25 cellular contexts compared by ENCODE assay signal in genomic region chr3:15045667-15046066, GRCh38. TPM values are rescaled to one million over a fixed set of nuclear protein-coding genes. Genes with fewer than 3 reads are reported as not detected.
DNase-seq lines count a peak whose midpoint lies in the region; ATAC-seq lines count a peak whose summit lies in the region.
"Had no signal": no experiment of that assay in that cellular context is flagged by ENCODE, and none has a peak within 500 bp of the region (broad histone marks: within the 10 kb centered on the region; RNA-seq: fewer than 3 reads in every experiment).

No MANE protein-coding gene starts in this region.

- no peak for DNase-seq in T-helper 1 cell
- no peak for DNase-seq in stimulated activated naive CD8-positive, alpha-beta T cell treated with anti-CD3 and anti-CD28 coated beads, Interleukin-15, amount 100 ng/mL, for 72 hours
- peak; percentile 16 for DNase-seq in mesenteric fat pad (ENCODE audit: low spot score)
- no peak for DNase-seq in SHP77 treated with DMSO at 0.1 percent for 48 hours (lab: John Stamatoyannopoulos, UW)
- no peak for DNase-seq in cerebellum (ENCODE audit: low spot score)
- DNase-seq: 8988T; activated gamma-delta T cell treated with Interleukin-2 at 50 U/mL for 16 hours; amygdala; DMS 273 treated with DMSO at 0.1 percent for 48 hours; effector CD4-positive, alpha-beta T cell; GOT3; left lung; naive thymus-derived CD8-positive, alpha-beta T cell; NCI-H1048; NCI-H1694; ovary; stimulated activated CD4-positive, alpha-beta T cell treated with anti-CD3 and anti-CD28 coated beads, Interleukin-2, amount 100 ng/mL, for 24 hours; substantia nigra; T-helper 9 cell; WERI-Rb-1 had no signal

- peak overlapping the region; percentile 10 for H3K27ac Mint-ChIP-seq in T-helper 1 cell treated with Interleukin-12 subunit alpha and Interleukin-12 subunit beta and Interleukin-4 antibody, amounts not matched to agents 30 μg/mL and 1 μg/mL, for 36 hours
- H3K27ac Mint-ChIP-seq in stimulated activated naive CD8-positive, alpha-beta T cell treated with anti-CD3 and anti-CD28 coated beads, Interleukin-15, Interleukin-2, amounts not matched to agents 100 ng/mL and 50 ng/mL, for 24 hours: peak overlapping the region; percentile 3
- H3K27ac Mint-ChIP-seq in stimulated activated naive CD8-positive, alpha-beta T cell treated with anti-CD3 and anti-CD28 coated beads, Interleukin-15, amount 100 ng/mL, for 72 hours: peak overlapping the region in 1 of 2 donors; percentile 28
- H3K27ac Mint-ChIP-seq: mesothelial cell of epicardium had no signal

- H3K4me1 Mint-ChIP-seq in T-helper 1 cell treated with Interleukin-12 subunit alpha and Interleukin-12 subunit beta and Interleukin-4 antibody, amounts not matched to agents 30 μg/mL and 1 μg/mL, for 36 hours (ENCODE audit: low read depth): peaks cover 12% of the 10 kb centered on the region
- peaks cover 26% of the 10 kb centered on the region for H3K4me1 Mint-ChIP-seq in stimulated activated naive CD8-positive, alpha-beta T cell treated with anti-CD3 and anti-CD28 coated beads, Interleukin-15, Interleukin-2, amounts not matched to agents 100 ng/mL and 50 ng/mL, for 24 hours (ENCODE audit: low read depth)
- peaks cover 49% of the 10 kb centered on the region for H3K4me1 Mint-ChIP-seq in stimulated activated naive CD8-positive, alpha-beta T cell treated with anti-CD3 and anti-CD28 coated beads, Interleukin-15, amount 100 ng/mL, for 72 hours

- ATAC-seq in stimulated activated naive CD8-positive, alpha-beta T cell treated with anti-CD3 and anti-CD28 coated beads, Interleukin-15, amount 100 ng/mL, for 72 hours: no peak
- ATAC-seq in HG03108 (IDR thresholded peaks at IDR 0.05; ENCODE audit: unreplicated experiment): no peak
- ATAC-seq: left lung; naive thymus-derived CD8-positive, alpha-beta T cell; SK-N-SH treated with all-trans-retinoic acid at 6 μM for 48 hours had no signal

- H3K9me3 Mint-ChIP-seq in T-helper 1 cell treated with Interleukin-12 subunit alpha and Interleukin-12 subunit beta and Interleukin-4 antibody, amounts not matched to agents 30 μg/mL and 1 μg/mL, for 36 hours: no peaks in the 10 kb centered on the region
- H3K9me3 Mint-ChIP-seq in stimulated activated naive CD8-positive, alpha-beta T cell treated with anti-CD3 and anti-CD28 coated beads, Interleukin-15, Interleukin-2, amounts not matched to agents 100 ng/mL and 50 ng/mL, for 24 hours: no peaks in the 10 kb centered on the region
- no peaks in the 10 kb centered on the region for H3K9me3 Mint-ChIP-seq in stimulated activated naive CD8-positive, alpha-beta T cell treated with anti-CD3 and anti-CD28 coated beads, Interleukin-15, amount 100 ng/mL, for 72 hours
- H3K9me3 Mint-ChIP-seq: mesothelial cell of epicardium; naive thymus-derived CD8-positive, alpha-beta T cell had no signal

- peaks cover 34% of the 10 kb centered on the region for H3K36me3 Mint-ChIP-seq in T-helper 1 cell treated with Interleukin-12 subunit alpha and Interleukin-12 subunit beta and Interleukin-4 antibody, amounts not matched to agents 30 μg/mL and 1 μg/mL, for 36 hours (ENCODE audit: low read depth)
- peaks cover 94% of the 10 kb centered on the region for H3K36me3 Mint-ChIP-seq in stimulated activated naive CD8-positive, alpha-beta T cell treated with anti-CD3 and anti-CD28 coated beads, Interleukin-15, Interleukin-2, amounts not matched to agents 100 ng/mL and 50 ng/mL, for 24 hours (ENCODE audit: low read depth)

- no peak overlapping the region for H3K4me3 Mint-ChIP-seq in T-helper 1 cell treated with Interleukin-12 subunit alpha and Interleukin-12 subunit beta and Interleukin-4 antibody, amounts not matched to agents 30 μg/mL and 1 μg/mL, for 36 hours
- no peak overlapping the region for H3K4me3 Mint-ChIP-seq in stimulated activated naive CD8-positive, alpha-beta T cell treated with anti-CD3 and anti-CD28 coated beads, Interleukin-15, Interleukin-2, amounts not matched to agents 100 ng/mL and 50 ng/mL, for 24 hours
- H3K4me3 Mint-ChIP-seq in stimulated activated naive CD8-positive, alpha-beta T cell treated with anti-CD3 and anti-CD28 coated beads, Interleukin-15, amount 100 ng/mL, for 72 hours: no peak overlapping the region
- H3K4me3 Mint-ChIP-seq: mesothelial cell of epicardium; naive thymus-derived CD8-positive, alpha-beta T cell had no signal

- H3K27me3 Mint-ChIP-seq in T-helper 1 cell treated with Interleukin-12 subunit alpha and Interleukin-12 subunit beta and Interleukin-4 antibody, amounts not matched to agents 30 μg/mL and 1 μg/mL, for 36 hours (ENCODE audit: low read depth): no peaks in the 10 kb centered on the region
- no peaks in the 10 kb centered on the region for H3K27me3 Mint-ChIP-seq in stimulated activated naive CD8-positive, alpha-beta T cell treated with anti-CD3 and anti-CD28 coated beads, Interleukin-15, Interleukin-2, amounts not matched to agents 100 ng/mL and 50 ng/mL, for 24 hours
- H3K27me3 Mint-ChIP-seq in stimulated activated naive CD8-positive, alpha-beta T cell treated with anti-CD3 and anti-CD28 coated beads, Interleukin-15, amount 100 ng/mL, for 72 hours: no peaks in the 10 kb centered on the region
- H3K27me3 Mint-ChIP-seq: naive thymus-derived CD8-positive, alpha-beta T cell had no signal

RNA-seq across cellular contexts. Expression of gene MRPS25, which starts 19.4 kb away (rescaled TPM):
- total RNA-seq in mesenteric fat pad: 52.3 TPM
- total RNA-seq in cerebellum: 45.5 TPM

RNA-seq across cellular contexts. Expression of gene RBSN, which starts 53.3 kb away (rescaled TPM):
- 26.0 TPM for total RNA-seq in mesenteric fat pad
- total RNA-seq in cerebellum: 44.3 TPM
